Comparison of ENCODE assay signal across 14 cellular contexts in genomic region chr3:123734527-123734902, GRCh38.
"Had no signal": no experiment of that assay in that cellular context is flagged by ENCODE, and none has a peak within 500 bp of the region (broad histone marks: within the 10 kb centered on the region; RNA-seq: fewer than 3 reads in every experiment).

No MANE protein-coding gene starts in this region.

- H3K4me1 ChIP-seq: adrenal gland, testis, uterus had no signal

- H3K36me3 ChIP-seq: adrenal gland, sigmoid colon, uterus had no signal

- H3K27ac ChIP-seq: adrenal gland, sigmoid colon, testis, uterus had no signal

- ATAC-seq: activated T-helper 17 cell treated with anti-CD3 and anti-CD28 coated beads, Interleukin-2, amount 50 U/mL, for 72 hours; left colon; stimulated activated naive CD8-positive, alpha-beta T cell treated with anti-CD3 and anti-CD28 coated beads, Interleukin-15, amount 100 ng/mL, for 72 hours had no signal

- H3K27me3 ChIP-seq: sigmoid colon, testis, uterus had no signal

- H3K4me3 ChIP-seq: adrenal gland, lung, sigmoid colon, testis, uterus had no signal

- DNase-seq: activated CD4-positive, alpha-beta T cell treated with anti-CD3 and anti-CD28 coated beads, Interleukin-2, amount 50 U/mL, for 1 hour; activated naive CD4-positive, alpha-beta T cell treated with anti-CD3 and anti-CD28 coated beads, Interleukin-2, amount 10 ng/mL, durations not matched to agents 7 days and 5 days; activated T-cell treated with anti-CD3 and anti-CD28 coated beads for 4 hours; adrenal gland; dermis blood vessel endothelial cell; immature natural killer cell; left colon; sigmoid colon; stimulated activated CD4-positive, alpha-beta T cell treated with anti-CD3 and anti-CD28 coated beads, Interleukin-4, amount 100 ng/mL, for 4 hours; stimulated activated naive CD8-positive, alpha-beta T cell treated with anti-CD3 and anti-CD28 coated beads, Interleukin-15, amount 100 ng/mL, for 72 hours; testis; uterus had no signal

- H3K9me3 ChIP-seq: adrenal gland, sigmoid colon, testis, uterus had no signal
